8 cellular contexts compared by ENCODE assay signal in genomic region chr4:86977621-86978184, GRCh38. TPM values are rescaled to one million over a fixed set of nuclear protein-coding genes. Genes with fewer than 3 reads are reported as not detected.
DNase-seq lines count a peak whose midpoint lies in the region; ATAC-seq and TF ChIP-seq lines count a peak whose summit lies in the region.

No MANE protein-coding gene starts in this region.

- no peaks in the 10 kb centered on the region for H3K27me3 Mint-ChIP-seq in activated naive CD4-positive, alpha-beta T cell treated with anti-CD3 and anti-CD28 coated beads for 36 hours (ENCODE audit: low read depth)
- H3K27me3 Mint-ChIP-seq in MCF 10A (ENCODE audit: insufficient read depth, unreplicated experiment) = no peaks in the 10 kb centered on the region

- H3K36me3 ChIP-seq in HEK293 (ENCODE audit: control insufficient read depth in 2 of 2, insufficient read depth in 1 of 2, low read length in 2 of 2) = no peaks in the 10 kb centered on the region

- no peak overlapping the region for H3K4me3 Mint-ChIP-seq in activated naive CD4-positive, alpha-beta T cell treated with anti-CD3 and anti-CD28 coated beads for 36 hours
- H3K4me3 Mint-ChIP-seq in MCF 10A (ENCODE audit: unreplicated experiment) = peak overlapping the region; percentile 43

- CTCF ChIA-PET in activated naive CD4-positive, alpha-beta T cell treated with anti-CD3 and anti-CD28 coated beads for 36 hours (lab: Charles Lee) = no interaction called here
- CTCF ChIA-PET in HEK293 (lab: Yijun Ruan, JAX) (no interaction called here), MCF 10A (lab: Yijun Ruan, JAX) (no interaction called here)

- BruUV-seq in MCF 10A (replicated peaks; lab: Mats Ljungman, UMichigan) = no TSS peak

- no peak overlapping the region for H3K4me3 ChIP-seq in HEK293 (ENCODE audit: low read depth, low read length)

- H3K4me1 ChIP-seq in HEK293 (ENCODE audit: control insufficient read depth, insufficient read depth, low read length) = no peaks in the 10 kb centered on the region; the same call in 1 of the 2 replicates

- no peak for TF ChIP-seq CTCF in HEK293 (tag by site-specific recombination; IDR thresholded peaks at IDR 0.05)
- no peak for TF ChIP-seq CTCF in MCF 10A (IDR thresholded peaks at IDR 0.05; ENCODE audit: unreplicated experiment)

- peak overlapping the region in 1 of 2 donors; percentile 6 for H3K27ac Mint-ChIP-seq in activated naive CD4-positive, alpha-beta T cell treated with anti-CD3 and anti-CD28 coated beads, Interleukin-2, amount 50 U/mL, for 72 hours
- no peak overlapping the region for H3K27ac Mint-ChIP-seq in activated naive CD4-positive, alpha-beta T cell treated with anti-CD3 and anti-CD28 coated beads for 36 hours
- peak overlapping the region; percentile 96 for H3K27ac Mint-ChIP-seq in MCF 10A (ENCODE audit: low read depth, unreplicated experiment)

- POLR2A ChIA-PET in HEK293 (lab: Yijun Ruan, JAX) = interaction anchor here (1.1 kb wide), 1 partner anchor 29 kb away, joined by 3 read pairs; no protein-coding TSS in a partner anchor
- POLR2A ChIA-PET in MCF 10A (lab: Yijun Ruan, JAX) = interaction anchor here (0.6 to 3.6 kb wide), 13 partner anchors 8 to 78 kb away, joined by 3 to 23 read pairs (median 4); no protein-coding TSS in a partner anchor

- no peak overlapping the region for H3K27ac ChIP-seq in HEK293 (ENCODE audit: extremely low read depth, low read depth, low read length)

- H3K36me3 Mint-ChIP-seq in activated naive CD4-positive, alpha-beta T cell treated with anti-CD3 and anti-CD28 coated beads, Interleukin-2, amount 50 U/mL, for 72 hours = peaks cover 5 to 8% of the 10 kb centered on the region in 2 donors
- peaks cover 6% of the 10 kb centered on the region for H3K36me3 Mint-ChIP-seq in activated naive CD4-positive, alpha-beta T cell treated with anti-CD3 and anti-CD28 coated beads for 36 hours (ENCODE audit: low read depth)
- H3K36me3 Mint-ChIP-seq in MCF 10A (ENCODE audit: insufficient read depth, unreplicated experiment) = peaks cover 19% of the 10 kb centered on the region

- intact Hi-C loops in activated naive CD4-positive, alpha-beta T cell treated with anti-CD3 and anti-CD28 coated beads for 36 hours (cut with micrococcal nuclease) = loop anchor here (1.0 to 2.0 kb wide), 2 partner anchors 17 to 38 kb away; no protein-coding TSS in a partner anchor
- intact Hi-C loops in MCF 10A (cut with micrococcal nuclease) = loop anchor here (1.0 kb wide), 2 partner anchors 29 to 41 kb away; no protein-coding TSS in a partner anchor

- no peaks in the 10 kb centered on the region for H3K9me3 Mint-ChIP-seq in activated naive CD4-positive, alpha-beta T cell treated with anti-CD3 and anti-CD28 coated beads, Interleukin-2, amount 50 U/mL, for 72 hours
- no peaks in the 10 kb centered on the region for H3K9me3 Mint-ChIP-seq in activated naive CD4-positive, alpha-beta T cell treated with anti-CD3 and anti-CD28 coated beads for 36 hours
- no peaks in the 10 kb centered on the region for H3K9me3 Mint-ChIP-seq in MCF 10A (ENCODE audit: unreplicated experiment)

- DNase-seq in activated naive CD4-positive, alpha-beta T cell treated with anti-CD3 and anti-CD28 coated beads, Interleukin-2, amount 50 U/mL, for 72 hours (ENCODE audit: low spot score in 2 of 2) = no peak
- no peak for DNase-seq in activated naive CD4-positive, alpha-beta T cell treated with anti-CD3 and anti-CD28 coated beads for 36 hours
- peak; percentile 34 for DNase-seq in MV-4-11 (lab: John Stamatoyannopoulos, UW)
- peak; percentile 94 for DNase-seq in MCF 10A (ENCODE audit: unreplicated experiment)
- DNase-seq in renal cortical epithelial cell (ENCODE audit: low read depth) = peak; percentile 98
- no peak for DNase-seq in globus pallidus (ENCODE audit: low spot score)
- DNase-seq in superior temporal gyrus (ENCODE audit: extremely low spot score) = no peak

- peak; percentile 74 to 90 for ATAC-seq in activated naive CD4-positive, alpha-beta T cell treated with anti-CD3 and anti-CD28 coated beads, Interleukin-2, amount 50 U/mL, for 72 hours

- no peaks in the 10 kb centered on the region for H3K9me3 ChIP-seq in HEK293 (ENCODE audit: control insufficient read depth, insufficient read depth, low read depth, low read length)

- H3K4me1 Mint-ChIP-seq in activated naive CD4-positive, alpha-beta T cell treated with anti-CD3 and anti-CD28 coated beads for 36 hours (ENCODE audit: low read depth) = peaks cover 54% of the 10 kb centered on the region
- peaks cover 51% of the 10 kb centered on the region for H3K4me1 Mint-ChIP-seq in MCF 10A (ENCODE audit: insufficient read depth, unreplicated experiment)

TF ChIP-seq in HEK293, 187 proteins besides CTCF, POLR2A, EP300 and RAD21 (continues in another document):
- TF ChIP-seq SETDB1 (IDR thresholded peaks at IDR 0.05; ENCODE audit: insufficient read length, low read length) (no peak), ZIC2 (tag by site-specific recombination; IDR thresholded peaks at IDR 0.05) (no peak), GLI4 (tag by site-specific recombination; IDR thresholded peaks at IDR 0.05) (no peak), ZNF114 (tag by site-specific recombination; IDR thresholded peaks at IDR 0.05) (no peak), ZNF350 (tag by site-specific recombination; IDR thresholded peaks at IDR 0.05) (no peak), GLIS2 (tag by site-specific recombination; IDR thresholded peaks at IDR 0.05) (no peak), MEIS1 (CRISPR knock-in tag; IDR thresholded peaks at IDR 0.05; ENCODE audit: borderline replicate concordance) (no peak), ZNF280D (tag by site-specific recombination; IDR thresholded peaks at IDR 0.05) (no peak), ZNF362 (tag by site-specific recombination; IDR thresholded peaks at IDR 0.05) (peak; percentile 63; the same call in 1 of the 2 replicates), ZNF544 (tag by site-specific recombination; IDR thresholded peaks at IDR 0.05) (no peak), ZBTB48 (tag by site-specific recombination; IDR thresholded peaks at IDR 0.05) (no peak)
- TF ChIP-seq, protein P1, sequence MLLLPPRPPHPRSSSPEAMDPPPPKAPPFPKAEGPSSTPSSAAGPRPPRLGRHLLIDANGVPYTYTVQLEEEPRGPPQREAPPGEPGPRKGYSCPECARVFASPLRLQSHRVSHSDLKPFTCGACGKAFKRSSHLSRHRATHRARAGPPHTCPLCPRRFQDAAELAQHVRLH (tag by site-specific recombination; IDR thresholded peaks at IDR 0.05) = no peak

RNA-seq across cellular contexts. Expression of gene AFF1, which starts 42.9 kb away (rescaled TPM):
- 10 to 100 TPM; 41.5 to 71.7 TPM for total RNA-seq in activated naive CD4-positive, alpha-beta T cell treated with anti-CD3 and anti-CD28 coated beads, Interleukin-2, amount 50 U/mL, for 72 hours
- total RNA-seq in activated naive CD4-positive, alpha-beta T cell treated with anti-CD3 and anti-CD28 coated beads for 36 hours = 10 to 100 TPM; 46.6 to 50.6 TPM
- total RNA-seq in MCF 10A (2022) (56.2 and 61.9 TPM in 2 replicates), renal cortical epithelial cell (20.0 and 134 TPM in 2 replicates)

Comparison
In these comparisons a context has a peak if more than half of its experiments do, and no peak if none do; other contexts are left out.
1. DNase-seq: peak in MV-4-11 (single experiment), MCF 10A (single experiment) and renal cortical epithelial cell (single experiment); none in activated naive CD4-positive, alpha-beta T cell treated with anti-CD3 and anti-CD28 coated beads, Interleukin-2, amount 50 U/mL, for 72 hours (0 of 2), activated naive CD4-positive, alpha-beta T cell treated with anti-CD3 and anti-CD28 coated beads for 36 hours (single experiment), globus pallidus (single experiment) and superior temporal gyrus (single experiment).